ENCODE assay signal across 14 cellular contexts in genomic region chr5:128304121-128304520, GRCh38.
DNase-seq lines count a peak whose midpoint lies in the region; ATAC-seq and TF ChIP-seq lines count a peak whose summit lies in the region.
"Had no signal": no experiment of that assay in that cellular context is flagged by ENCODE, and none has a peak within 500 bp of the region (broad histone marks: within the 10 kb centered on the region; RNA-seq: fewer than 3 reads in every experiment).

No MANE protein-coding gene starts in this region.

- peak; percentile 8 for DNase-seq in DMS 273 treated with DMSO at 0.1 percent for 48 hours (lab: John Stamatoyannopoulos, UW)
- peak; percentile 39 to 44 for DNase-seq in NCI-H446 (lab: John Stamatoyannopoulos, UW)
- DNase-seq in chondrocyte (ENCODE audit: low spot score), result no peak
- no peak for DNase-seq in left lung
- DNase-seq in effector CD8-positive, alpha-beta T cell (lab: John Stamatoyannopoulos, UW), result no peak
- no peak for DNase-seq in NCI-H748 (lab: John Stamatoyannopoulos, UW; ENCODE audit: unreplicated experiment)
- DNase-seq: activated CD4-positive, alpha-beta T cell treated with anti-CD3 and anti-CD28 coated beads, Interleukin-2, amount 50 U/mL, for 4 hours; activated gamma-delta T cell treated with Interleukin-2 at 50 U/mL for 16 hours; CD4-positive, CD25-positive, alpha-beta regulatory T cell; dermis blood vessel endothelial cell; stimulated activated CD4-positive, alpha-beta T cell treated with anti-CD3 and anti-CD28 coated beads, Interleukin-4, amount 100 ng/mL, for 24 hours had no signal

- peaks cover 38% of the 10 kb centered on the region for H3K36me3 Mint-ChIP-seq in chondrocyte (ENCODE audit: low read depth)
- H3K36me3 Mint-ChIP-seq: CD4-positive, CD25-positive, alpha-beta regulatory T cell had no signal

- H3K27ac ChIP-seq in left lung, result no peak overlapping the region

- H3K4me1 Mint-ChIP-seq in chondrocyte (ENCODE audit: low read depth), result peaks cover 37% of the 10 kb centered on the region
- H3K4me1 Mint-ChIP-seq: CD4-positive, CD25-positive, alpha-beta regulatory T cell had no signal

- H3K27ac Mint-ChIP-seq in chondrocyte (ENCODE audit: unreplicated experiment), result peak overlapping the region; percentile 61
- H3K27ac Mint-ChIP-seq: CD4-positive, CD25-positive, alpha-beta regulatory T cell; stimulated activated naive CD8-positive, alpha-beta T cell treated with anti-CD3 and anti-CD28 coated beads, Interleukin-15, Interleukin-2, amounts not matched to agents 100 ng/mL and 50 ng/mL, for 24 hours had no signal

- no peaks in the 10 kb centered on the region for H3K9me3 Mint-ChIP-seq in chondrocyte (ENCODE audit: low read depth)
- H3K9me3 Mint-ChIP-seq: CD4-positive, CD25-positive, alpha-beta regulatory T cell; stimulated activated naive CD8-positive, alpha-beta T cell treated with anti-CD3 and anti-CD28 coated beads, Interleukin-15, Interleukin-2, amounts not matched to agents 100 ng/mL and 50 ng/mL, for 24 hours had no signal

- H3K4me3 Mint-ChIP-seq in chondrocyte (ENCODE audit: unreplicated experiment), result no peak overlapping the region
- H3K4me3 Mint-ChIP-seq: CD4-positive, CD25-positive, alpha-beta regulatory T cell; stimulated activated naive CD8-positive, alpha-beta T cell treated with anti-CD3 and anti-CD28 coated beads, Interleukin-15, Interleukin-2, amounts not matched to agents 100 ng/mL and 50 ng/mL, for 24 hours had no signal

- H3K36me3 ChIP-seq in left lung, result peaks cover 0 to 10% of the 10 kb centered on the region in 2 donors

- intact Hi-C loops in left lung (cut with DNase I), result no loop called here

- no peaks in the 10 kb centered on the region for H3K4me1 ChIP-seq in left lung

- ATAC-seq in left lung, result peak; percentile 59
- ATAC-seq in HG03378 (IDR thresholded peaks at IDR 0.05; ENCODE audit: unreplicated experiment), result no peak
- no peak for ATAC-seq in HG02885 (IDR thresholded peaks at IDR 0.05; ENCODE audit: poor library complexity, unreplicated experiment)

- H3K27me3 Mint-ChIP-seq in chondrocyte (ENCODE audit: low read depth), result no peaks in the 10 kb centered on the region
- H3K27me3 Mint-ChIP-seq: CD4-positive, CD25-positive, alpha-beta regulatory T cell; stimulated activated naive CD8-positive, alpha-beta T cell treated with anti-CD3 and anti-CD28 coated beads, Interleukin-15, Interleukin-2, amounts not matched to agents 100 ng/mL and 50 ng/mL, for 24 hours had no signal

- no peaks in the 10 kb centered on the region for H3K27me3 ChIP-seq in left lung

- TF ChIP-seq CTCF in chondrocyte (IDR thresholded peaks at IDR 0.05) (no peak), left lung (IDR thresholded peaks at IDR 0.05) (no peak)

- no peak overlapping the region for H3K4me3 ChIP-seq in left lung

- H3K9me3 ChIP-seq in left lung, result no peaks in the 10 kb centered on the region

Comparison
In these comparisons a context has a peak if more than half of its experiments do, and no peak if none do; other contexts are left out.
1. DNase-seq: peak in DMS 273 treated with DMSO at 0.1 percent for 48 hours (single experiment) and NCI-H446 (2 of 2); none in chondrocyte (single experiment), left lung (0 of 2), effector CD8-positive, alpha-beta T cell (single experiment) and NCI-H748 (single experiment).